ENCODE assay signal across 8 cellular contexts in the genomic region with DNA sequence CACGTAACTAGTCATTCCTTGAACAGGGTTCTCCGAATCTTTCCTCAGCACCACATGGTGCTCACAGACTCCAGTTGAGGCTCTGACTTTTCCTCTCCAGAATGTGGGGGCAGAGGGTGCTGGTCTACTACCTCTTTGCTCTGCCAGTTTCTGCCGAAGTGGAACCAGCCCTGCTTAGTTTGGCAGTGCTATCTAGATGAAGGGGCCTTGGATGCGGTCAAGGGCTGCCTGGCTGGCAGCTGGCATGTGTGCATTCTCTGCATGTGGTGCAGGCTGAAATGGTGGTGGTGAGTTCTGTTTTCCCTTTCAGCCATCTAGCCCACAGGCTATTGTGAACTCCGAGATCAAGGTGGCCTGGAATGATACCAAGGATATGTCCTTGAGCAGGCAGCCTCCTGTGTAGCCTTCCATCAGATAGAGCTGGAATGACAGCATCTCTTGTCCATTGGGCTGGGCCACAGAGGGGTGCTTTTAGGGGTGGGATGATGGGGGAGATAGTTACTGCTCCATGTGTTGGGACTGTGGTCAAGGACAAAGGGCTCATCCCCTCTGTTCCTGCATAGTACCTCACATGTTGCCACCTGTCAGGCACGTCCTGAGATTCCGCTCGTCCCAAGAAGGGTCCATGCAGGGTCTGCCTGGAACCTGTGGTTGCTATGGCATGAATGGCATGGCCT. TPM values are rescaled to one million over a fixed set of nuclear protein-coding genes. Genes with fewer than 3 reads are reported as not detected.
DNase-seq lines count a peak whose midpoint lies in the region; ATAC-seq and TF ChIP-seq lines count a peak whose summit lies in the region.

No MANE protein-coding gene starts in this region.

- no peak overlapping the region for H3K27ac ChIP-seq in SJCRH30
- peak overlapping the region in 2 of 4 donors; percentile 93 to 98 for H3K27ac ChIP-seq in esophagus squamous epithelium
- H3K27ac ChIP-seq in psoas muscle = peak overlapping the region; percentile 94

- intact Hi-C loops in esophagus squamous epithelium (cut with DNase I) = no loop called here
- intact Hi-C loops in psoas muscle (cut with DNase I) = loop anchor here in 1 of 2 donors (10.0 kb wide), 1 partner anchor 230 kb away; a partner anchor contains a TSS

- DNase-seq in EH (ENCODE audit: low read depth) (peak; percentile 6), SJCRH30 (no peak), esophagus squamous epithelium (lab: John Stamatoyannopoulos, UW) (no peak), psoas muscle (no peak), NOMO-1 treated with dmso at 0.1 percent for 144 hours (lab: John Stamatoyannopoulos, UW; ENCODE audit: unreplicated experiment) (no peak)

- no peaks in the 10 kb centered on the region; the same call in 1 of the 2 replicates for H3K27me3 ChIP-seq in SJCRH30
- no peaks in the 10 kb centered on the region for H3K27me3 ChIP-seq in esophagus squamous epithelium
- H3K27me3 ChIP-seq in psoas muscle (ENCODE audit: insufficient read depth in 3 of 3, low read length in 2 of 3) = no peaks in the 10 kb centered on the region

- ATAC-seq in psoas muscle (no peak), GM18858 (IDR thresholded peaks at IDR 0.05; ENCODE audit: unreplicated experiment) (no peak), GM18867 (IDR thresholded peaks at IDR 0.05; ENCODE audit: unreplicated experiment) (no peak), HG03175 (IDR thresholded peaks at IDR 0.05; ENCODE audit: unreplicated experiment) (no peak)

- H3K36me3 ChIP-seq in SJCRH30 = peaks cover 34% of the 10 kb centered on the region
- peaks cover 6 to 42% (median 13%) of the 10 kb centered on the region in 3 donors for H3K36me3 ChIP-seq in esophagus squamous epithelium
- peaks cover 7 to 45% of the 10 kb centered on the region in 2 donors for H3K36me3 ChIP-seq in psoas muscle (ENCODE audit: insufficient read depth in 1 of 2, low read depth in 1 of 2)

- H3K4me3 ChIP-seq in SJCRH30 (peak overlapping the region; percentile 90), esophagus squamous epithelium (peak overlapping the region in 3 of 4 donors; percentile 81 to 99 (median 99)), psoas muscle (peak overlapping the region; percentile 97)

- TF ChIP-seq CTCF in esophagus squamous epithelium (IDR thresholded peaks at IDR 0.05) = no peak
- no peak for TF ChIP-seq CTCF in psoas muscle (IDR thresholded peaks at IDR 0.05)

- 58% methylated on average over 6 to 7 of the region's 8 CpGs for WGBS in esophagus squamous epithelium, 2 donors
- WGBS in psoas muscle, 3 donors = 44 to 60% (median 49%) methylated on average over 8 of the region's 8 CpGs

- no peak for TF ChIP-seq POLR2A in esophagus squamous epithelium (IDR thresholded peaks at IDR 0.05)

- peaks cover 11% of the 10 kb centered on the region; the same call in 1 of the 2 replicates for H3K4me1 ChIP-seq in SJCRH30
- peaks cover 15 to 71% (median 19%) of the 10 kb centered on the region in 3 donors for H3K4me1 ChIP-seq in esophagus squamous epithelium
- H3K4me1 ChIP-seq in psoas muscle = peaks cover 46% of the 10 kb centered on the region

- H3K9me3 ChIP-seq in SJCRH30 (replicated peaks) = no peaks in the 10 kb centered on the region
- no peaks in the 10 kb centered on the region for H3K9me3 ChIP-seq in esophagus squamous epithelium
- no peaks in the 10 kb centered on the region for H3K9me3 ChIP-seq in psoas muscle

RNA-seq across cellular contexts. Expression of a gene that starts 2.0 kb away (rescaled TPM):
- 14.4 and 16.0 TPM in 2 replicates for total RNA-seq in SJCRH30 (2014; rRNA removed; shearing (Covaris generic))
- total RNA-seq in esophagus squamous epithelium (10 to 100 TPM; 13.0 to 18.5 (median 14.4) TPM), psoas muscle (10 to 100 TPM; 45.5 to 51.1 (median 47.2) TPM)
- polyA plus RNA-seq in psoas muscle = 10 to 100 TPM; 28.9 to 84.3 (median 44.0) TPM
